ENCODE assay signal across 9 cellular contexts in genomic region chr11:12200359-12201015, GRCh38.
DNase-seq lines count a peak whose midpoint lies in the region; ATAC-seq and TF ChIP-seq lines count a peak whose summit lies in the region.
"Had no signal": no experiment of that assay in that cellular context is flagged by ENCODE, and none has a peak within 500 bp of the region (broad histone marks: within the 10 kb centered on the region; RNA-seq: fewer than 3 reads in every experiment).

No MANE protein-coding gene starts in this region.

- ATAC-seq in GM18858 (IDR thresholded peaks at IDR 0.05; ENCODE audit: unreplicated experiment) = no peak

- TF ChIP-seq CTCF in endodermal cell (conservative IDR thresholded peaks at IDR 0.05) (no peak), osteoblast (IDR thresholded peaks at IDR 0.05; ENCODE audit: extremely low read depth, low read depth, low read length) (no peak)

- H3K27ac ChIP-seq in endodermal cell (ENCODE audit: low read depth, low read length) = no peak overlapping the region
- H3K27ac ChIP-seq in osteoblast (ENCODE audit: low read depth, low read length) = peak overlapping the region; percentile 99

- H3K4me3 ChIP-seq in endodermal cell (ENCODE audit: low read length) (no peak overlapping the region), osteoblast (ENCODE audit: insufficient read depth, low read length) (no peak overlapping the region)

- no peak overlapping the region for H2AFZ ChIP-seq in osteoblast (ENCODE audit: low read length)

- peak overlapping the region; percentile 74 for H3K27ac Mint-ChIP-seq in endodermal cell
- H3K27ac Mint-ChIP-seq: activated B cell treated with CpG ODN at 0.5 μM for 24 hours had no signal

- WGBS in endodermal cell (ENCODE audit: insufficient coverage in 1 of 2, insufficient read length in 1 of 2), 2 experiments = 91 to 94% methylated on average over 10 to 12 of the region's 12 CpGs

- H3K9me3 ChIP-seq in endodermal cell (ENCODE audit: control insufficient read depth, low read length) (peaks cover 4% of the 10 kb centered on the region), osteoblast (ENCODE audit: low read depth, low read length) (no peaks in the 10 kb centered on the region)

- peak overlapping the region; percentile 40 for H3K4me2 ChIP-seq in osteoblast (ENCODE audit: insufficient read depth, low read length)

- H3K79me2 ChIP-seq in osteoblast (ENCODE audit: insufficient read depth, low read length) = peaks cover 68% of the 10 kb centered on the region

- H3K27me3 ChIP-seq in endodermal cell (ENCODE audit: control insufficient read depth, insufficient read depth, low read length, poor library complexity, severe bottlenecking) (no peaks in the 10 kb centered on the region), osteoblast (ENCODE audit: insufficient read depth, low read length) (no peaks in the 10 kb centered on the region)

- no peaks in the 10 kb centered on the region for H3K36me3 Mint-ChIP-seq in endodermal cell (ENCODE audit: low read depth)

- H4K20me1 ChIP-seq in osteoblast (ENCODE audit: insufficient read depth, low read length) = no peaks in the 10 kb centered on the region

- H3K9ac ChIP-seq in endodermal cell (ENCODE audit: extremely low read depth, low read length, poor library complexity, severe bottlenecking) = peak overlapping the region; percentile 40

- H3K9me3 Mint-ChIP-seq in endodermal cell = no peaks in the 10 kb centered on the region
- H3K9me3 Mint-ChIP-seq: activated B cell treated with CpG ODN at 0.5 μM for 24 hours had no signal

- no peaks in the 10 kb centered on the region for H3K27me3 Mint-ChIP-seq in endodermal cell (ENCODE audit: insufficient read depth)
- H3K27me3 Mint-ChIP-seq: activated B cell treated with CpG ODN at 0.5 μM for 24 hours had no signal

- H3K4me1 ChIP-seq in endodermal cell (ENCODE audit: control insufficient read depth, insufficient read depth, low read length) (peaks cover 37% of the 10 kb centered on the region), osteoblast (ENCODE audit: insufficient read depth, low read length) (peaks cover 61% of the 10 kb centered on the region)

- peaks cover 49% of the 10 kb centered on the region for H3K4me1 Mint-ChIP-seq in endodermal cell
- H3K4me1 Mint-ChIP-seq: activated B cell treated with CpG ODN at 0.5 μM for 24 hours had no signal

- peak; percentile 65 for DNase-seq in COLO668 (lab: John Stamatoyannopoulos, UW; ENCODE audit: unreplicated experiment)
- DNase-seq in NCI-H1694 treated with DMSO at 0.1 percent for 48 hours (lab: John Stamatoyannopoulos, UW) = peak; percentile 75
- no peak for DNase-seq in endodermal cell
- no peak for DNase-seq in osteoblast (ENCODE audit: insufficient read length, low spot score, missing footprints)
- no peak for DNase-seq in MV-4-11 (lab: John Stamatoyannopoulos, UW)
- no peak for DNase-seq in medulla oblongata (ENCODE audit: extremely low spot score)
- DNase-seq in NCI-H1048 (lab: John Stamatoyannopoulos, UW) = no peak
- DNase-seq: activated B cell treated with CpG ODN at 0.5 μM for 24 hours had no signal

- no peak overlapping the region for H3K4me3 Mint-ChIP-seq in endodermal cell
- H3K4me3 Mint-ChIP-seq: activated B cell treated with CpG ODN at 0.5 μM for 24 hours had no signal

- H3K36me3 ChIP-seq in endodermal cell (ENCODE audit: control insufficient read depth, insufficient read depth, low read length) (no peaks in the 10 kb centered on the region), osteoblast (ENCODE audit: insufficient read depth, low read length) (peaks cover 60% of the 10 kb centered on the region)

Comparison
In these comparisons a context has a peak if more than half of its experiments do, and no peak if none do; other contexts are left out.
1. DNase-seq: peak in COLO668 (single experiment) and NCI-H1694 treated with DMSO at 0.1 percent for 48 hours (single experiment); none in endodermal cell (single experiment), osteoblast (single experiment), MV-4-11 (single experiment), medulla oblongata (single experiment) and NCI-H1048 (single experiment).